14 cellular contexts compared by ENCODE assay signal in the genomic region with DNA sequence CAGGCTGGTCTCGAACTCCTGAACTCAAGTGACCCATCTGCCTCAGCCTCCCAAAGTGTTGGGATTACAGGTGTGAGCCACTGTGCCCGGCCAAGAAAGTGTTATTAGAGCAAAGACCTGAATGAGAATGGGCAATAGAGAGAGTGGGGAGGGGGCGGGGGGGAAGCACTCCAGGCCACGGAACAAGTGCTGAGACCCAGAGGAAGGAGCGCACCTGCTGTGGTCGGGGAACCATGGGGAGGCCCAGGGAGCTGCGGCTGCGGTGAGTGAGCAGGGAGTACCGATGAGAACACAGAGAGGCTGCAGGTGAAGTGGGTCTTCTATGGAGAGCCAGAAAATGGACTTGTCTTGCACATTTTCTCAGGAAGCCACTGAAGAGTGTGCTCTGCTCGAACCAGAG. TPM values are rescaled to one million over a fixed set of nuclear protein-coding genes. Genes with fewer than 3 reads are reported as not detected.
DNase-seq lines count a peak whose midpoint lies in the region; ATAC-seq lines count a peak whose summit lies in the region.
"Had no signal": no experiment of that assay in that cellular context is flagged by ENCODE, and none has a peak within 500 bp of the region (broad histone marks: within the 10 kb centered on the region; RNA-seq: fewer than 3 reads in every experiment).

No MANE protein-coding gene starts in this region.

- DNase-seq in NCI-H146 (lab: John Stamatoyannopoulos, UW) (peak; percentile 24), NCI-H146 treated with DMSO at 0.1 percent for 48 hours (lab: John Stamatoyannopoulos, UW; ENCODE audit: unreplicated experiment) (no peak), HuH-7 (ENCODE audit: low spot score) (peak; percentile 3), NCI-H510A treated with DMSO at 0.1 percent for 48 hours (lab: John Stamatoyannopoulos, UW) (peak; percentile 22), islet precursor cell (peak; percentile 37), HT-29 (ENCODE audit: low spot score) (no peak), COR-L47 (lab: John Stamatoyannopoulos, UW) (no peak)
- DNase-seq: IMR-90, MV-4-11, NCI-H1417 treated with DMSO at 0.1 percent for 48 hours, NCI-H2171, OCI-M1 had no signal

- no peak for ATAC-seq in HG03139 (IDR thresholded peaks at IDR 0.05; ENCODE audit: unreplicated experiment)

RNA-seq across cellular contexts. Expression of gene SMIM41, which starts 10.8 kb away (rescaled TPM):
- total RNA-seq in HT-29 (2014; rRNA removed; shearing (Covaris generic)): not detected in 2 replicates
- total RNA-seq: IMR-90, SJSA1 had no signal

RNA-seq across cellular contexts. Expression of gene ATG101, which starts 20.5 kb away (rescaled TPM):
- total RNA-seq in HT-29 (2014; rRNA removed; shearing (Covaris generic)): 105 and 114 TPM in 2 replicates

RNA-seq across cellular contexts. Expression of gene NR4A1, which starts 39.0 kb away (rescaled TPM):
- total RNA-seq in HT-29 (2014; rRNA removed; shearing (Covaris generic)): 49.6 and 61.2 TPM in 2 replicates

Comparison
In these comparisons a context has a peak if more than half of its experiments do, and no peak if none do; other contexts are left out.
1. DNase-seq: peak in NCI-H146 (single experiment), HuH-7 (single experiment), NCI-H510A treated with DMSO at 0.1 percent for 48 hours (single experiment) and islet precursor cell (single experiment); none in NCI-H146 treated with DMSO at 0.1 percent for 48 hours (single experiment), HT-29 (single experiment) and COR-L47 (single experiment).